Comparison of ENCODE assay signal across 8 cellular contexts in the genomic region with DNA sequence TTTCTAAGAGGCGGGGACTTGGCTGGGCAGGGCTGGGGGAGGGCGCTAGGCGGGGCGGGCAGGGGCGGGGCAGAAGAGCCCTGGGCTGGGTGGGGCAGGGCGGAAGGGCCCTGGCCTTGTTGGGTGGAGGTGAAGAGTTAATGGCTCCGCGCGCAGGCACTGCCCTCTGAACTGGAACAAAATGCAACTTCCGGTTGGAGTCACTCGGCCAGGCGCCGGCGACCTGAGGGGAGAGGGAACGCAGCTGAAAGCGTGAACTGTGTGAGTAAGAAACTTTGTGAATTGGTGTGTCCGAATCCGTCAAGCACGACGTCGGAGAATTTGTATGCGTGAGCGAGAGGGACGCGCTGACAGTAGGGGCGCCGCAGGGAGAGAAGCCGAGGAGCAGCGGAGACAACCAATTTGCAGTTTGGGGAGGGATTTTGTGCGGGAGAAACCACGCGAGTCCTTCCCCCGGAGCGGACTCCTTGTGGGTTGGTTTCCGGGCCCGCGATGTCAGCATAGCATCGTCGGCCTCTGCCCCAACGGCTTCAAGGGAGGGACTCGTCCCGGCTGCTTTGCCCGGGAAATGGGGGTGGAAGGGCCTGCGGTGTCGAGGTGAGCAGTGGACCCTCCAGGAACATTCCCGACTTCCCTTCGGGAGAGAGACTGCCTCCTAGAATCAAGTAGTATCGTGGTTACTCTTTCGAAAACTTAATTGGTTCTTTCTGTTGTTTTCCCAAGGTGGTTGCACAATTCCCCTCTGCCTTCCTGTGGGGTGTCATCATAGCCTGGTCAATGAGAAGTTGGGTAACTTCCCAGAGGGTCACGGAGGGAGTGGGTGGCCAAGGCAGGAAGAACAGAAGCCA. TPM values are rescaled to one million over a fixed set of nuclear protein-coding genes. Genes with fewer than 3 reads are reported as not detected.
A peak's percentile ranks its signal among the peaks of the same experiment; 100 is the strongest.
DNase-seq lines count a peak whose midpoint lies in the region; ATAC-seq and TF ChIP-seq lines count a peak whose summit lies in the region.

Gene TANK (plus strand): TSS at position 203 of the 848 bp plus-strand sequence. CDS start 19,235 bp downstream, outside the sequence.

- ATAC-seq in GM18907 (IDR thresholded peaks at IDR 0.05; ENCODE audit: unreplicated experiment) = peak; percentile 89
- ATAC-seq in HG03159 (IDR thresholded peaks at IDR 0.05; ENCODE audit: unreplicated experiment) = peak; percentile 90
- ATAC-seq in activated B cell treated with CpG ODN at 0.5 μM for 24 hours (ENCODE audit: low read depth) = peak; percentile 92

- peak within 1 kb of the TSS; percentile 85 for H3K4me3 ChIP-seq in AG04450 (ENCODE audit: low read depth, low read length)

- intact Hi-C loops in activated B cell treated with CpG ODN at 0.5 μM for 24 hours (cut with micrococcal nuclease) = loop anchor here (1.0 to 10.0 kb wide), 11 partner anchors 9 to 1876 kb away; partner anchors contain the start of genes IFIH1, PSMD14 and WDSUB1

- H3K9me3 ChIP-seq in AG04450 (ENCODE audit: control insufficient read depth, insufficient read depth, low read length) = no peaks in the 10 kb centered on the region

- CTCF ChIA-PET in AG04450 (lab: Charles Lee) (no interaction called here), activated B cell treated with CpG ODN at 0.5 μM for 24 hours (lab: Charles Lee) (no interaction called here)

- H3K4me3 Mint-ChIP-seq in activated B cell treated with CpG ODN at 0.5 μM for 24 hours = peak within 1 kb of the TSS; percentile 89

- DNase-seq in AG04450 (ENCODE audit: low read depth, low spot score) (peak; percentile 93), NCI-H345 (lab: John Stamatoyannopoulos, UW) (peak; percentile 96), activated B cell treated with CpG ODN at 0.5 μM for 24 hours (peak; percentile 82), caudate nucleus (lab: John Stamatoyannopoulos, UW) (peak; percentile 22 to 93 (median 81)), inferior parietal cortex (ENCODE audit: extremely low spot score) (peak; percentile 90)
- peak; percentile 80 to 82 for DNase-seq in stimulated activated CD4-positive, alpha-beta T cell treated with anti-CD3 and anti-CD28 coated beads, Interleukin-12 subunit alpha, Interleukin-12 subunit beta, amount 100 ng/mL, for 24 hours (ENCODE audit: low read depth in 2 of 2)

- H3K27ac Mint-ChIP-seq in activated B cell treated with CpG ODN at 0.5 μM for 24 hours = peak within 1 kb of the TSS; percentile 91

- H3K9me3 Mint-ChIP-seq in activated B cell treated with CpG ODN at 0.5 μM for 24 hours = no peaks in the 10 kb centered on the region

- H3K27me3 Mint-ChIP-seq in activated B cell treated with CpG ODN at 0.5 μM for 24 hours = no peaks in the 10 kb centered on the region

- peak within 1 kb of the TSS; percentile 99 for H3K27ac ChIP-seq in AG04450 (ENCODE audit: low read depth, low read length)
- H3K27ac ChIP-seq in caudate nucleus (ENCODE audit: low read depth, low read length) = peak within 1 kb of the TSS; percentile 90

- H3K27me3 ChIP-seq in AG04450 (ENCODE audit: control insufficient read depth, insufficient read depth, low read length) = no peaks in the 10 kb centered on the region

- peaks cover 59% of the 10 kb centered on the region for H3K36me3 Mint-ChIP-seq in activated B cell treated with CpG ODN at 0.5 μM for 24 hours (ENCODE audit: low read depth)

- H3K4me1 Mint-ChIP-seq in activated B cell treated with CpG ODN at 0.5 μM for 24 hours = peaks cover 77% of the 10 kb centered on the region

- POLR2A ChIA-PET in AG04450 (lab: Yijun Ruan, JAX) (interaction anchor here (0.5 to 0.6 kb wide), 2 partner anchors 65 to 84 kb away, joined by 3 to 5 read pairs; no protein-coding TSS in a partner anchor), activated B cell treated with CpG ODN at 0.5 μM for 24 hours (lab: Charles Lee) (interaction anchor here (0.6 to 2.7 kb wide), 9 partner anchors 9 to 732 kb away, joined by 3 to 23 read pairs (median 6); no protein-coding TSS in a partner anchor)

- TF ChIP-seq CTCF in AG04450 (IDR thresholded peaks at IDR 0.05; ENCODE audit: low read depth, low read length) (peak; percentile 25), activated B cell treated with CpG ODN at 0.5 μM for 24 hours (IDR thresholded peaks at IDR 0.05) (no peak)

RNA-seq across cellular contexts. Expression of gene TANK, which starts in this region (rescaled TPM):
- 46.9 and 56.6 TPM in 2 replicates for polyA plus RNA-seq in AG04450 (2011; rRNA removed)
- polyA minus RNA-seq in AG04450 (2011; rRNA and poly(A)+ RNA removed) = 21.4 and 44.8 TPM in 2 replicates
- total RNA-seq in activated B cell treated with CpG ODN at 0.5 μM for 24 hours = 130 and 150 TPM in 2 replicates

Comparison
In these comparisons a context has a peak if more than half of its experiments do, and no peak if none do; other contexts are left out.
1. Peak in every context shown above with its lines: DNase-seq, ATAC-seq, H3K4me3 ChIP-seq and H3K27ac ChIP-seq.